13 cellular contexts compared by ENCODE assay signal in genomic region chr19:2181618-2181997, GRCh38.
"Had no signal": no experiment of that assay in that cellular context is flagged by ENCODE, and none has a peak within 500 bp of the region (broad histone marks: within the 10 kb centered on the region; RNA-seq: fewer than 3 reads in every experiment).

No MANE protein-coding gene starts in this region.

- H3K36me3 ChIP-seq: gastrocnemius medialis, ovary, uterus had no signal

- H3K4me3 Mint-ChIP-seq: activated T-cell treated with anti-CD3 and anti-CD28 coated beads, Interleukin-2, amount 50 U/mL, for 24 hours; endodermal cell; stimulated activated effector memory CD8-positive, alpha-beta T cell treated with anti-CD3 and anti-CD28 coated beads, Interleukin-12 subunit alpha, Interleukin-12 subunit beta, amount 100 ng/mL, for 72 hours had no signal

- H3K4me3 ChIP-seq: gastrocnemius medialis, ovary, tibial nerve, uterus had no signal

- H3K9me3 Mint-ChIP-seq: activated naive CD4-positive, alpha-beta T cell treated with anti-CD3 and anti-CD28 coated beads, Interleukin-2, amount 50 U/mL, for 72 hours; activated T-cell treated with anti-CD3 and anti-CD28 coated beads, Interleukin-2, amount 50 U/mL, for 24 hours; endodermal cell; stimulated activated effector memory CD8-positive, alpha-beta T cell treated with anti-CD3 and anti-CD28 coated beads, Interleukin-12 subunit alpha, Interleukin-12 subunit beta, amount 100 ng/mL, for 72 hours had no signal

- H3K27me3 Mint-ChIP-seq: activated T-cell treated with anti-CD3 and anti-CD28 coated beads, Interleukin-2, amount 50 U/mL, for 24 hours had no signal

- H3K9me3 ChIP-seq: gastrocnemius medialis, ovary, SK-N-SH, tibial nerve, uterus had no signal

- DNase-seq: activated CD4-positive, alpha-beta T cell treated with anti-CD3 and anti-CD28 coated beads, Interleukin-2, amount 50 U/mL, for 48 hours; activated CD4-positive, CD25-positive, alpha-beta regulatory T cell treated with anti-CD3 and anti-CD28 coated beads, Interleukin-2, amount 50 U/mL, for 72 hours; activated T-cell treated with anti-CD3 and anti-CD28 coated beads, Interleukin-2, amount 50 U/mL, for 24 hours; endodermal cell; gastrocnemius medialis; ovary; SK-N-SH; T-helper 1 cell; T1000; uterus had no signal

- H3K27me3 ChIP-seq: gastrocnemius medialis, ovary, tibial nerve, uterus had no signal

- H3K4me1 Mint-ChIP-seq: endodermal cell had no signal

- H3K27ac Mint-ChIP-seq: activated T-cell treated with anti-CD3 and anti-CD28 coated beads, Interleukin-2, amount 50 U/mL, for 24 hours; endodermal cell; stimulated activated effector memory CD8-positive, alpha-beta T cell treated with anti-CD3 and anti-CD28 coated beads, Interleukin-12 subunit alpha, Interleukin-12 subunit beta, amount 100 ng/mL, for 72 hours had no signal

- H3K27ac ChIP-seq: ovary, uterus had no signal

- H3K9ac ChIP-seq: SK-N-SH had no signal
